17 cellular contexts compared by ENCODE assay signal in genomic region chr1:866095-866494, GRCh38. TPM values are rescaled to one million over a fixed set of nuclear protein-coding genes. Genes with fewer than 3 reads are reported as not detected.
"Had no signal": no experiment of that assay in that cellular context is flagged by ENCODE, and none has a peak within 500 bp of the region (broad histone marks: within the 10 kb centered on the region; RNA-seq: fewer than 3 reads in every experiment).

No MANE protein-coding gene starts in this region.

- H3K9me3 Mint-ChIP-seq: activated CD8-positive, alpha-beta T cell treated with anti-CD3 and anti-CD28 coated beads for 36 hours; immature natural killer cell; neural progenitor cell; stimulated activated effector memory CD8-positive, alpha-beta T cell treated with anti-CD3 and anti-CD28 coated beads, Interleukin-12 subunit alpha, Interleukin-12 subunit beta, amount 100 ng/mL, for 72 hours; WTC11 had no signal

- H3K9me3 ChIP-seq: ovary, thoracic aorta had no signal

- H2AFZ ChIP-seq: neural progenitor cell had no signal

- H3K9ac ChIP-seq: neural progenitor cell had no signal

- H3K4me3 ChIP-seq: lung, neural progenitor cell, ovary, thoracic aorta had no signal

- H3K4me3 Mint-ChIP-seq: activated CD8-positive, alpha-beta T cell treated with anti-CD3 and anti-CD28 coated beads for 36 hours; activated naive CD8-positive, alpha-beta T cell; immature natural killer cell; neural progenitor cell; stimulated activated effector memory CD8-positive, alpha-beta T cell treated with anti-CD3 and anti-CD28 coated beads, Interleukin-12 subunit alpha, Interleukin-12 subunit beta, amount 100 ng/mL, for 72 hours; WTC11 had no signal

- H3K27ac Mint-ChIP-seq: activated CD8-positive, alpha-beta T cell treated with anti-CD3 and anti-CD28 coated beads for 36 hours; activated naive CD8-positive, alpha-beta T cell; immature natural killer cell; neural progenitor cell; stimulated activated effector memory CD8-positive, alpha-beta T cell treated with anti-CD3 and anti-CD28 coated beads, Interleukin-12 subunit alpha, Interleukin-12 subunit beta, amount 100 ng/mL, for 72 hours; WTC11 had no signal

- H3K4me1 Mint-ChIP-seq: stimulated activated effector memory CD8-positive, alpha-beta T cell treated with anti-CD3 and anti-CD28 coated beads, Interleukin-12 subunit alpha, Interleukin-12 subunit beta, amount 100 ng/mL, for 72 hours; WTC11 had no signal

- H3K36me3 Mint-ChIP-seq: activated naive CD8-positive, alpha-beta T cell; immature natural killer cell; neural progenitor cell; stimulated activated effector memory CD8-positive, alpha-beta T cell treated with anti-CD3 and anti-CD28 coated beads, Interleukin-12 subunit alpha, Interleukin-12 subunit beta, amount 100 ng/mL, for 72 hours; WTC11 had no signal

- H3K27ac ChIP-seq: neural progenitor cell, ovary, thoracic aorta had no signal

- H3K4me1 ChIP-seq: neural progenitor cell had no signal

- H3K4me2 ChIP-seq: neural progenitor cell had no signal

- H3K36me3 ChIP-seq: neural progenitor cell, ovary, thoracic aorta had no signal

- H3K27me3 ChIP-seq: ovary had no signal

- DNase-seq: activated CD4-positive, alpha-beta T cell treated with anti-CD3 and anti-CD28 coated beads for 48 hours; activated CD8-positive, alpha-beta T cell treated with anti-CD3 and anti-CD28 coated beads for 36 hours; activated effector memory CD4-positive, alpha-beta T cell treated with anti-CD3 and anti-CD28 coated beads, Interleukin-2, amount 50 U/mL, for 16 hours; activated T-cell treated with anti-CD3 and anti-CD28 coated beads, Interleukin-2, amount 50 U/mL, for 48 hours; cerebellar nuclear complex; effector CD8-positive, alpha-beta T cell; foreskin melanocyte; immature natural killer cell; ovary; stimulated activated CD4-positive, alpha-beta T cell treated with anti-CD3 and anti-CD28 coated beads, Interleukin-2, amount 100 ng/mL, for 24 hours; T-helper 2 cell had no signal

- ATAC-seq: activated CD8-positive, alpha-beta T cell treated with anti-CD3 and anti-CD28 coated beads for 36 hours; stimulated activated effector memory CD8-positive, alpha-beta T cell treated with anti-CD3 and anti-CD28 coated beads, Interleukin-12 subunit alpha, Interleukin-12 subunit beta, amount 100 ng/mL, for 72 hours; WTC11 had no signal

RNA-seq across cellular contexts. Expression of gene SAMD11, which starts 57.6 kb away (rescaled TPM):
- total RNA-seq: activated CD8-positive, alpha-beta T cell treated with anti-CD3 and anti-CD28 coated beads for 36 hours had no signal
